Comparison of ENCODE assay signal across 11 cellular contexts in the genomic region with DNA sequence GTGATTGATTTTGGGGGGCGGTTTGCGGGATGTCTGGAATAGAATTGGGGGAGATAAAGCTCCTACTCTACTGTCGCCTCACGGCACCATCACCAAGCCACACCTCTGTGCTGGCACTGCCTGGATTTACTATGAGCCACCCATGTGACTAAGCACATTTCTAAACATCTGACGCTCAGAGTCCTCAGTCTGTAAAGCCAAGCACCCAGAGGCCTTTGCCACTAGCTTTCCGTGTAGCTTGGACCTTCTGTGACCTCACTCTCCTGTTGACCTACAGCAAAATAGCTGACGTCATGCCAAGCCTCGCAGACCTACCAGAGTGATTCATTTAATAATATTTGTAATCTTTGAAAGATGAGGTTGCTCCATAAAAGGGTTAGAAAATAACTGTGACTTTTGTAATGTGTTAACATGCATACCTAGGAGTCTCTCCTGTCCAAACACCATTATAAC. TPM values are rescaled to one million over a fixed set of nuclear protein-coding genes. Genes with fewer than 3 reads are reported as not detected.
DNase-seq lines count a peak whose midpoint lies in the region; ATAC-seq, FAIRE-seq and TF ChIP-seq lines count a peak whose summit lies in the region.
"Had no signal": no experiment of that assay in that cellular context is flagged by ENCODE, and none has a peak within 500 bp of the region (broad histone marks: within the 10 kb centered on the region; RNA-seq: fewer than 3 reads in every experiment).

No MANE protein-coding gene starts in this region.

- H4K5ac ChIP-seq in H9 (ENCODE audit: insufficient read length, low read depth, low read length) = no peak overlapping the region

- intact Hi-C loops in adrenal gland (cut with DNase I) (no loop called here), left cardiac atrium (cut with DNase I) (no loop called here)

- H3K4me3 ChIP-seq in adrenal gland (no peak overlapping the region), stomach smooth muscle (ENCODE audit: low read length in 2 of 2) (no peak overlapping the region)

- no peaks in the 10 kb centered on the region for H3K79me2 ChIP-seq in H9 (ENCODE audit: insufficient read depth, low read length)

- H3K4me2 ChIP-seq in H9 (ENCODE audit: insufficient read depth, insufficient read length, low read length) = no peak overlapping the region

- no peak overlapping the region for H3K18ac ChIP-seq in H9 (ENCODE audit: insufficient read length, low read depth, low read length)

- H2BK120ac ChIP-seq in H9 (ENCODE audit: low read depth, low read length, poor library complexity, severe bottlenecking) = no peak overlapping the region

- H2AK5ac ChIP-seq in H9 (ENCODE audit: insufficient read length, low read length) = no peak overlapping the region

- H3K27ac Mint-ChIP-seq in H9 = peak overlapping the region in 2 of 3 experiments; percentile 9 to 14; a peak in 2 of 7 replicates
- no peak overlapping the region for H3K27ac Mint-ChIP-seq in activated CD4-positive, alpha-beta memory T cell treated with anti-CD3 and anti-CD28 coated beads, Interleukin-2, amount 10 ng/mL, durations not matched to agents 7 days and 5 days
- H3K27ac Mint-ChIP-seq: stimulated activated effector memory CD8-positive, alpha-beta T cell treated with anti-CD3 and anti-CD28 coated beads, Interleukin-12 subunit alpha, Interleukin-12 subunit beta, amount 100 ng/mL, for 72 hours had no signal

- TF ChIP-seq POLR2A in adrenal gland (IDR thresholded peaks at IDR 0.05) = no peak

- H4K20me1 ChIP-seq in H9 (ENCODE audit: control insufficient read depth, insufficient read depth, insufficient read length) = no peaks in the 10 kb centered on the region

- H3K27me3 Mint-ChIP-seq in H9 (ENCODE audit: low read depth) = no peaks in the 10 kb centered on the region
- no peaks in the 10 kb centered on the region for H3K27me3 Mint-ChIP-seq in activated CD4-positive, alpha-beta memory T cell treated with anti-CD3 and anti-CD28 coated beads, Interleukin-2, amount 10 ng/mL, durations not matched to agents 7 days and 5 days

- no peaks in the 10 kb centered on the region for H3K79me1 ChIP-seq in H9 (ENCODE audit: insufficient read depth, low read depth, low read length, poor library complexity, severe bottlenecking)

- H3K4me1 Mint-ChIP-seq in H9 = peaks cover 34 to 35% of the 10 kb centered on the region in 2 experiments
- no peaks in the 10 kb centered on the region for H3K4me1 Mint-ChIP-seq in activated CD4-positive, alpha-beta memory T cell treated with anti-CD3 and anti-CD28 coated beads, Interleukin-2, amount 10 ng/mL, durations not matched to agents 7 days and 5 days
- H3K4me1 Mint-ChIP-seq: central memory CD8-positive, alpha-beta T cell; stimulated activated effector memory CD8-positive, alpha-beta T cell treated with anti-CD3 and anti-CD28 coated beads, Interleukin-12 subunit alpha, Interleukin-12 subunit beta, amount 100 ng/mL, for 72 hours had no signal

- H3K9ac ChIP-seq in H9 (ENCODE audit: extremely low read depth, insufficient read length, low read length) (no peak overlapping the region), stomach smooth muscle (ENCODE audit: low read length in 2 of 2) (no peak overlapping the region)

- H4K8ac ChIP-seq in H9 (replicated peaks; ENCODE audit: insufficient read length, low read depth, low read length) = no peak overlapping the region

- H3K36me3 Mint-ChIP-seq in H9 (ENCODE audit: insufficient read depth in 1 of 3, low read depth in 3 of 3) = no peaks in the 10 kb centered on the region
- H3K36me3 Mint-ChIP-seq in activated CD4-positive, alpha-beta memory T cell treated with anti-CD3 and anti-CD28 coated beads, Interleukin-2, amount 10 ng/mL, durations not matched to agents 7 days and 5 days (ENCODE audit: low read depth) = no peaks in the 10 kb centered on the region
- H3K36me3 Mint-ChIP-seq: stimulated activated effector memory CD8-positive, alpha-beta T cell treated with anti-CD3 and anti-CD28 coated beads, Interleukin-12 subunit alpha, Interleukin-12 subunit beta, amount 100 ng/mL, for 72 hours had no signal

- TF ChIP-seq CTCF in H9 (conservative IDR thresholded peaks at IDR 0.05) (no peak), adrenal gland (IDR thresholded peaks at IDR 0.05) (no peak), D721Med (IDR thresholded peaks at IDR 0.05; ENCODE audit: insufficient read depth, missing control alignments) (no peak)

- CTCF ChIA-PET in activated CD4-positive, alpha-beta memory T cell treated with anti-CD3 and anti-CD28 coated beads, Interleukin-2, amount 10 ng/mL, durations not matched to agents 7 days and 5 days (lab: Charles Lee) = no interaction called here

- DNase-seq in H9 (no peak), adrenal gland (peak in 5 of 7 donors; percentile 16 to 54 (median 27)), left cardiac atrium (peak; percentile 39), D721Med (ENCODE audit: insufficient read length, low spot score) (no peak), NOMO-1 treated with dmso at 0.1 percent for 144 hours (lab: John Stamatoyannopoulos, UW; ENCODE audit: unreplicated experiment) (no peak)
- no peak for DNase-seq in activated CD4-positive, alpha-beta memory T cell treated with anti-CD3 and anti-CD28 coated beads, Interleukin-2, amount 10 ng/mL, durations not matched to agents 7 days and 5 days
- DNase-seq: activated CD4-positive, alpha-beta T cell treated with anti-CD3 and anti-CD28 coated beads, Interleukin-2, amount 50 U/mL, for 48 hours had no signal

- peak; percentile 39 to 81 for ATAC-seq in left cardiac atrium
- ATAC-seq: stimulated activated effector memory CD8-positive, alpha-beta T cell treated with anti-CD3 and anti-CD28 coated beads, Interleukin-12 subunit alpha, Interleukin-12 subunit beta, amount 100 ng/mL, for 72 hours had no signal

- H3K9me3 Mint-ChIP-seq in H9 = no peaks in the 10 kb centered on the region
- H3K9me3 Mint-ChIP-seq in activated CD4-positive, alpha-beta memory T cell treated with anti-CD3 and anti-CD28 coated beads, Interleukin-2, amount 10 ng/mL, durations not matched to agents 7 days and 5 days = peaks cover 16% of the 10 kb centered on the region

- H3K9me3 ChIP-seq in H9 (ENCODE audit: control insufficient read depth, low read depth, low read length) (no peaks in the 10 kb centered on the region), adrenal gland (replicated peaks in 1 of 3) (no peaks in the 10 kb centered on the region), stomach smooth muscle (ENCODE audit: control insufficient read depth in 2 of 2, low read length in 2 of 2) (no peaks in the 10 kb centered on the region)

- H3K36me3 ChIP-seq in adrenal gland (replicated peaks in 1 of 2) = no peaks in the 10 kb centered on the region
- H3K36me3 ChIP-seq in stomach smooth muscle (ENCODE audit: control insufficient read depth in 2 of 2, insufficient read depth in 2 of 2, low read length in 2 of 2) = no peaks in the 10 kb centered on the region

- H3K56ac ChIP-seq in H9 (ENCODE audit: insufficient read length, low read depth, low read length) = no peak overlapping the region

- H3K27me3 ChIP-seq in H9 (ENCODE audit: insufficient read depth, low read length) = no peaks in the 10 kb centered on the region
- no peaks in the 10 kb centered on the region for H3K27me3 ChIP-seq in adrenal gland
- no peaks in the 10 kb centered on the region for H3K27me3 ChIP-seq in stomach smooth muscle (ENCODE audit: control insufficient read depth in 1 of 2, insufficient read depth in 2 of 2, low read length in 2 of 2)

- POLR2A ChIA-PET in activated CD4-positive, alpha-beta memory T cell treated with anti-CD3 and anti-CD28 coated beads, Interleukin-2, amount 10 ng/mL, durations not matched to agents 7 days and 5 days (lab: Charles Lee) = no interaction called here

- H3T11ph ChIP-seq in H9 (ENCODE audit: low read length) = no peak overlapping the region

- WGBS in H9 (ENCODE audit: extremely low coverage, insufficient read length, low lambda C conversion rate) = no CpG with 5 or more reads among the region's 8 CpGs
- WGBS in adrenal gland, 4 donors = 60 to 73% (median 64%) methylated on average over 8 of the region's 8 CpGs

- no peak overlapping the region for H2BK15ac ChIP-seq in H9 (ENCODE audit: low read depth, low read length)

- no peak overlapping the region for H3K14ac ChIP-seq in H9 (ENCODE audit: insufficient read depth, low read length)

- H3K4me1 ChIP-seq in H9 (ENCODE audit: insufficient read depth, low read length) (peaks cover 16% of the 10 kb centered on the region; the same call in 1 of the 2 replicates), adrenal gland (replicated peaks in 1 of 2) (no peaks in the 10 kb centered on the region), stomach smooth muscle (ENCODE audit: control insufficient read depth, insufficient read depth, low read length) (peaks cover 6% of the 10 kb centered on the region)

- no peaks in the 10 kb centered on the region for H3K23me2 ChIP-seq in H9 (ENCODE audit: insufficient read length, low read depth, low read length, poor library complexity, severe bottlenecking)

- no peak overlapping the region for H3K27ac ChIP-seq in H9 (ENCODE audit: insufficient read length, low read depth, low read length)
- H3K27ac ChIP-seq in adrenal gland = peak overlapping the region in 1 of 5 donors; percentile 11
- peak overlapping the region; percentile 42 for H3K27ac ChIP-seq in stomach smooth muscle (ENCODE audit: low read length)

- H3K4me3 Mint-ChIP-seq in H9 = no peak overlapping the region
- H3K4me3 Mint-ChIP-seq in activated CD4-positive, alpha-beta memory T cell treated with anti-CD3 and anti-CD28 coated beads, Interleukin-2, amount 10 ng/mL, durations not matched to agents 7 days and 5 days = no peak overlapping the region
- H3K4me3 Mint-ChIP-seq: central memory CD8-positive, alpha-beta T cell; stimulated activated effector memory CD8-positive, alpha-beta T cell treated with anti-CD3 and anti-CD28 coated beads, Interleukin-12 subunit alpha, Interleukin-12 subunit beta, amount 100 ng/mL, for 72 hours had no signal

- H2BK20ac ChIP-seq in H9 (ENCODE audit: low read depth, low read length, poor library complexity, severe bottlenecking) = no peak overlapping the region

- no peak overlapping the region for H3K23ac ChIP-seq in H9 (ENCODE audit: insufficient read length, low read depth, low read length)

- no peak overlapping the region for H4K91ac ChIP-seq in H9 (ENCODE audit: insufficient read length, low read depth, low read length)

- H3K4ac ChIP-seq in H9 (ENCODE audit: low read depth, low read length) = no peak overlapping the region

- H2BK12ac ChIP-seq in H9 (ENCODE audit: insufficient read length, low read depth, low read length) = no peak overlapping the region

- no peak for FAIRE-seq in D721Med (lab: Jason Lieb, UNC)
- FAIRE-seq: keratinocyte had no signal

- H2AFZ ChIP-seq in H9 (ENCODE audit: low read length) = no peak overlapping the region

- no peak overlapping the region for H2BK5ac ChIP-seq in H9 (ENCODE audit: insufficient read length, low read length)

RNA-seq across cellular contexts. Expression of gene MYOCD, which starts 38.5 kb away (rescaled TPM):
- total RNA-seq in H9 (2021) (0.17 and 0.39 TPM in 2 replicates), adrenal gland (1 to 10 TPM in 5 of 8 donors, under 1 TPM in 3; 0.18 to 4.3 (median 1.5) TPM), left cardiac atrium (10 to 100 TPM; 36.0 to 38.7 TPM)
- under 1 TPM; 0.57 to 0.97 (median 0.77) TPM for polyA plus RNA-seq in adrenal gland
- total RNA-seq in activated CD4-positive, alpha-beta memory T cell treated with anti-CD3 and anti-CD28 coated beads, Interleukin-2, amount 10 ng/mL, durations not matched to agents 7 days and 5 days = not detected
- polyA plus RNA-seq: keratinocyte had no signal

Comparison
In these comparisons a context has a peak if more than half of its experiments do, and no peak if none do; other contexts are left out.
1. DNase-seq: peak in adrenal gland (5 of 7) and left cardiac atrium (single experiment); none in H9 (single experiment), activated CD4-positive, alpha-beta memory T cell treated with anti-CD3 and anti-CD28 coated beads, Interleukin-2, amount 10 ng/mL, durations not matched to agents 7 days and 5 days (single experiment), D721Med (single experiment) and NOMO-1 treated with dmso at 0.1 percent for 144 hours (single experiment).
2. RNA of gene MYOCD, which starts 38.5 kb away (total RNA-seq): 36.0 to 38.7 TPM in left cardiac atrium; 0.18 to 4.3 TPM in adrenal gland, 0.17 to 0.39 TPM in H9 and not detected in activated CD4-positive, alpha-beta memory T cell treated with anti-CD3 and anti-CD28 coated beads, Interleukin-2, amount 10 ng/mL, durations not matched to agents 7 days and 5 days; every median in the first group is over 4 times any median in the second.